Comparison of ENCODE assay signal across 8 cellular contexts in genomic region chr11:1572200-1573076, GRCh38. TPM values are rescaled to one million over a fixed set of nuclear protein-coding genes. Genes with fewer than 3 reads are reported as not detected.
DNase-seq lines count a peak whose midpoint lies in the region; TF ChIP-seq lines count a peak whose summit lies in the region.

DUSP8 (minus strand) TSS chr11:1572271; CDS start chr11:1565826, 6,445 bp downstream.

- no peaks in the 10 kb centered on the region for H3K36me3 Mint-ChIP-seq in endothelial cell (ENCODE audit: low read depth, unreplicated experiment)

- no peaks in the 10 kb centered on the region for H3K9me3 Mint-ChIP-seq in endothelial cell (ENCODE audit: unreplicated experiment)

- H3K4me3 Mint-ChIP-seq in endothelial cell (ENCODE audit: unreplicated experiment), result no peak within 1 kb of the TSS

- H3K27ac Mint-ChIP-seq in endothelial cell (ENCODE audit: unreplicated experiment), result no peak within 1 kb of the TSS

- DNase-seq in NCI-H1417 (lab: John Stamatoyannopoulos, UW) (peak; percentile 88 to 94 (median 89)), NCI-H1417 treated with DMSO at 0.1 percent for 48 hours (lab: John Stamatoyannopoulos, UW) (no peak), HK-2 (ENCODE audit: unreplicated experiment) (peak; percentile 84), NOMO-1 treated with DMSO at 0.1 percent for 48 hours (lab: John Stamatoyannopoulos, UW; ENCODE audit: unreplicated experiment) (peak; percentile 53), activated T-cell treated with anti-CD3 and anti-CD28 coated beads for 24 hours (ENCODE audit: low read depth) (peak; percentile 82), endothelial cell (ENCODE audit: low spot score) (peak; percentile 86), mesenteric fat pad (ENCODE audit: low spot score) (peak; percentile 97)
- DNase-seq in stimulated activated CD4-positive, alpha-beta T cell treated with anti-CD3 and anti-CD28 coated beads, TNF-alpha, amount 100 ng/mL, for 48 hours (ENCODE audit: low read depth in 3 of 3), result peak; percentile 78 to 91 (median 81)

- peaks cover 5% of the 10 kb centered on the region for H3K4me1 Mint-ChIP-seq in endothelial cell (ENCODE audit: unreplicated experiment)

- TF ChIP-seq CTCF in endothelial cell (IDR thresholded peaks at IDR 0.05; ENCODE audit: unreplicated experiment), result no peak

- H3K27me3 Mint-ChIP-seq in endothelial cell (ENCODE audit: unreplicated experiment), result peaks cover 12% of the 10 kb centered on the region

RNA-seq across cellular contexts. Expression of gene DUSP8, which starts in this region (rescaled TPM):
- total RNA-seq in endothelial cell (ENCODE audit: unreplicated experiment) (2.2 TPM), mesenteric fat pad (14.8 TPM)
